26 cellular contexts compared by ENCODE assay signal in the genomic region with DNA sequence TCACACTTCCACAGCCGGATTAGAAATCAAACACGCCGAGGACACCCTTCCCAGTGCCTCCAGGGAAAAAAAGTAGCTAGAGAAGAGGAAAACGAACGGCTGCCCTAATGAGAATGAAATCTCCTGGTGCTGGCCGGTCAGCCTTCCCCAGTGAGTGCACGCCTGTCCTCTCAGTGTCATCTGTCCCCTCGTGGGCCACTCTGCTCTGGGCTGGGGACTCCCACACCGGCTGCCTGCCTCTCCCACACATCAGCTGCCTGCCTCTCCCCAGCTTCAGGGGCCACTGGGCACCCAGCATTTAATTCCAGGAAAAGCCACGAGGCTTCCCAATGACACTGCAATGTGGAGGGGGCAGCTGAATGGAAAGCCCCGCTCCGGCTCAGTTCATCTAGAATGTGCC. TPM values are rescaled to one million over a fixed set of nuclear protein-coding genes. Genes with fewer than 3 reads are reported as not detected.
A peak's percentile ranks its signal among the peaks of the same experiment; 100 is the strongest.
DNase-seq lines count a peak whose midpoint lies in the region; ATAC-seq and TF ChIP-seq lines count a peak whose summit lies in the region.
"Had no signal": no experiment of that assay in that cellular context is flagged by ENCODE, and none has a peak within 500 bp of the region (broad histone marks: within the 10 kb centered on the region; RNA-seq: fewer than 3 reads in every experiment).

No MANE protein-coding gene starts in this region.

- H3K27ac Mint-ChIP-seq in progenitor cell of endocrine pancreas: peak overlapping the region; percentile 55
- H3K27ac Mint-ChIP-seq: activated CD8-positive, alpha-beta memory T cell treated with anti-CD3 and anti-CD28 coated beads, Interleukin-2, amount 10 ng/mL, durations not matched to agents 7 days and 5 days; activated naive CD4-positive, alpha-beta T cell treated with anti-CD3 and anti-CD28 coated beads for 36 hours; CD8-positive, alpha-beta T cell; natural killer cell; stimulated activated naive CD8-positive, alpha-beta T cell treated with anti-CD3 and anti-CD28 coated beads, Interleukin-15, Interleukin-2, amounts not matched to agents 100 ng/mL and 50 ng/mL, for 24 hours had no signal

- H3K9me3 ChIP-seq in right atrium auricular region: no peaks in the 10 kb centered on the region
- no peaks in the 10 kb centered on the region for H3K9me3 ChIP-seq in esophagus muscularis mucosa
- H3K9me3 ChIP-seq: thyroid gland had no signal

- no peak for DNase-seq in left ventricle myocardium superior
- no peak for DNase-seq in right atrium auricular region (ENCODE audit: low spot score)
- no peak for DNase-seq in esophagus muscularis mucosa (ENCODE audit: extremely low spot score)
- no peak for DNase-seq in progenitor cell of endocrine pancreas (ENCODE audit: low spot score, unreplicated experiment)
- no peak for DNase-seq in posterior cingulate gyrus
- no peak for DNase-seq in 8988T
- no peak for DNase-seq in T-helper 2 cell
- DNase-seq in T1000 (lab: John Stamatoyannopoulos, UW): no peak
- DNase-seq: activated CD4-positive, CD25-positive, alpha-beta regulatory T cell; activated CD8-positive, alpha-beta memory T cell treated with anti-CD3 and anti-CD28 coated beads, Interleukin-2, amount 10 ng/mL, durations not matched to agents 7 days and 5 days; activated naive CD4-positive, alpha-beta T cell treated with anti-CD3 and anti-CD28 coated beads for 36 hours; brain microvascular endothelial cell; CD8-positive, alpha-beta T cell; DMS153; Kasumi-1; midbrain; natural killer cell; NCI-H1694 treated with DMSO at 0.1 percent for 48 hours; NCI-H2171; NCI-H510A treated with DMSO at 0.1 percent for 48 hours; PC-3; SHP77; thyroid gland had no signal

- TF ChIP-seq POLR2A in esophagus muscularis mucosa (IDR thresholded peaks at IDR 0.05; ENCODE audit: low read depth): no peak

- H3K36me3 ChIP-seq in right atrium auricular region: no peaks in the 10 kb centered on the region
- H3K36me3 ChIP-seq in esophagus muscularis mucosa: no peaks in the 10 kb centered on the region
- H3K36me3 ChIP-seq: brain microvascular endothelial cell, thyroid gland had no signal

- WGBS in esophagus muscularis mucosa: 70% methylated on average over 9 of the region's 12 CpGs

- no peak overlapping the region for H3K27ac ChIP-seq in right atrium auricular region
- peak overlapping the region in 3 of 4 donors; percentile 23 to 49 (median 31) for H3K27ac ChIP-seq in esophagus muscularis mucosa (replicated peaks in 1 of 4)
- H3K27ac ChIP-seq: brain microvascular endothelial cell, parathyroid adenoma, thyroid gland had no signal

- H3K4me3 Mint-ChIP-seq in progenitor cell of endocrine pancreas (ENCODE audit: low read depth): no peak overlapping the region
- H3K4me3 Mint-ChIP-seq: activated CD8-positive, alpha-beta memory T cell treated with anti-CD3 and anti-CD28 coated beads, Interleukin-2, amount 10 ng/mL, durations not matched to agents 7 days and 5 days; activated naive CD4-positive, alpha-beta T cell treated with anti-CD3 and anti-CD28 coated beads for 36 hours; CD8-positive, alpha-beta T cell; natural killer cell; stimulated activated naive CD8-positive, alpha-beta T cell treated with anti-CD3 and anti-CD28 coated beads, Interleukin-15, Interleukin-2, amounts not matched to agents 100 ng/mL and 50 ng/mL, for 24 hours had no signal

- TF ChIP-seq CTCF in right atrium auricular region (IDR thresholded peaks at IDR 0.05) (no peak), esophagus muscularis mucosa (IDR thresholded peaks at IDR 0.05) (no peak), progenitor cell of endocrine pancreas (IDR thresholded peaks at IDR 0.05; ENCODE audit: unreplicated experiment) (no peak)

- H3K4me3 ChIP-seq in right atrium auricular region: no peak overlapping the region
- H3K4me3 ChIP-seq in esophagus muscularis mucosa: no peak overlapping the region
- H3K4me3 ChIP-seq: thyroid gland had no signal

- H3K27me3 Mint-ChIP-seq in progenitor cell of endocrine pancreas: no peaks in the 10 kb centered on the region
- H3K27me3 Mint-ChIP-seq: activated CD8-positive, alpha-beta memory T cell treated with anti-CD3 and anti-CD28 coated beads, Interleukin-2, amount 10 ng/mL, durations not matched to agents 7 days and 5 days; stimulated activated naive CD8-positive, alpha-beta T cell treated with anti-CD3 and anti-CD28 coated beads, Interleukin-15, Interleukin-2, amounts not matched to agents 100 ng/mL and 50 ng/mL, for 24 hours had no signal

- H3K4me1 Mint-ChIP-seq in progenitor cell of endocrine pancreas (ENCODE audit: low read depth): peaks cover 30% of the 10 kb centered on the region
- H3K4me1 Mint-ChIP-seq: activated CD8-positive, alpha-beta memory T cell treated with anti-CD3 and anti-CD28 coated beads, Interleukin-2, amount 10 ng/mL, durations not matched to agents 7 days and 5 days; natural killer cell had no signal

- intact Hi-C loops in left ventricle myocardium superior (cut with micrococcal nuclease): no loop called here
- intact Hi-C loops in esophagus muscularis mucosa (cut with DNase I): no loop called here
- intact Hi-C loops in posterior cingulate gyrus (cut with DNase I): no loop called here

- no peaks in the 10 kb centered on the region for H3K36me3 Mint-ChIP-seq in progenitor cell of endocrine pancreas (ENCODE audit: insufficient read depth)
- H3K36me3 Mint-ChIP-seq: activated CD8-positive, alpha-beta memory T cell treated with anti-CD3 and anti-CD28 coated beads, Interleukin-2, amount 10 ng/mL, durations not matched to agents 7 days and 5 days; CD8-positive, alpha-beta T cell; natural killer cell had no signal

- H3K27me3 ChIP-seq in right atrium auricular region (no peaks in the 10 kb centered on the region), esophagus muscularis mucosa (no peaks in the 10 kb centered on the region)
- H3K27me3 ChIP-seq: thyroid gland had no signal

- ATAC-seq in left ventricle myocardium superior: peak; percentile 13
- ATAC-seq: activated CD8-positive, alpha-beta memory T cell treated with anti-CD3 and anti-CD28 coated beads, Interleukin-2, amount 10 ng/mL, durations not matched to agents 7 days and 5 days; CD8-positive, alpha-beta T cell; HCT116; natural killer cell; PC-3 had no signal

- no peak for TF ChIP-seq EP300 in esophagus muscularis mucosa (IDR thresholded peaks at IDR 0.05)

- no peaks in the 10 kb centered on the region for H3K9me3 Mint-ChIP-seq in progenitor cell of endocrine pancreas (ENCODE audit: low read depth)
- H3K9me3 Mint-ChIP-seq: activated naive CD4-positive, alpha-beta T cell treated with anti-CD3 and anti-CD28 coated beads for 36 hours; CD8-positive, alpha-beta T cell; natural killer cell; stimulated activated naive CD8-positive, alpha-beta T cell treated with anti-CD3 and anti-CD28 coated beads, Interleukin-15, Interleukin-2, amounts not matched to agents 100 ng/mL and 50 ng/mL, for 24 hours had no signal

- peaks cover 0 to 52% of the 10 kb centered on the region in 2 donors for H3K4me1 ChIP-seq in right atrium auricular region
- peaks cover 37 to 90% (median 87%) of the 10 kb centered on the region in 4 donors for H3K4me1 ChIP-seq in esophagus muscularis mucosa

RNA-seq across cellular contexts. Expression of a gene that starts 59.0 kb away (rescaled TPM):
- 49.3 TPM for total RNA-seq in left ventricle myocardium superior
- 10 to 100 TPM; 17.1 to 17.7 TPM for total RNA-seq in right atrium auricular region
- total RNA-seq in esophagus muscularis mucosa: 10 to 100 TPM; 17.9 to 48.7 (median 30.8) TPM
- total RNA-seq in progenitor cell of endocrine pancreas: 43.6 and 44.9 TPM in 2 replicates

Comparison
In these comparisons a context has a peak if more than half of its experiments do, and no peak if none do; other contexts are left out.
1. H3K27ac ChIP-seq: peak in esophagus muscularis mucosa (3 of 4); none in right atrium auricular region (0 of 2).